In the genomic region with DNA sequence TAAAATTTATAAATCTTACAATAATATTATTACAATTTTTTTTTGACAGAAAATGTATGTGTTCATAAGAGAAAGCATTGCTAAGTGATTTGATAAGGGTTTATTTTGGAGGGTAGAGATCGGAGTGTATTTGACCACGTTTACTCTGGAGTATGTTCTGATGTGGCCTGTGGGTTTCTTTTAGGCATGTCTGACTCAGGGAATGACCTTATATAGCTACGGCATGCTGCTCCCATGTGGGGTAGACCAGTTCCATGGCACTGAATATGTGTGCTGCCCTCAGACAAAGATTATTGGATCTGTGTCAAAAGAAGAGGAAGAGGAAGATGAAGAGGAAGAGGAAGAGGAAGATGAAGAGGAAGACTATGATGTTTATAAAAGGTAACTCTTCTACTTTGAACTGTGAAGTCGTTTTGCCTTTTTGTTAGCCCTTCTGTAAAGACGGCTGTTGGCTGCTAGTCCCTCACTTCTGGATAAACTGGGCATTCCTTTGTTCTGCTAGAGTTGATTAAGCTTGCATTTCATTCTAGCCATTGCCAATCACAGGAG, we compare ENCODE assay signal across 10 cellular contexts. TPM values are rescaled to one million over a fixed set of nuclear protein-coding genes. Genes with fewer than 3 reads are reported as not detected.
DNase-seq lines count a peak whose midpoint lies in the region; ATAC-seq and TF ChIP-seq lines count a peak whose summit lies in the region.
"Had no signal": no experiment of that assay in that cellular context is flagged by ENCODE, and none has a peak within 500 bp of the region (broad histone marks: within the 10 kb centered on the region; RNA-seq: fewer than 3 reads in every experiment).

No MANE protein-coding gene starts in this region.

- no peaks in the 10 kb centered on the region for H3K27me3 Mint-ChIP-seq in activated T-helper 17 cell treated with anti-CD3 and anti-CD28 coated beads, Interleukin-2, amount 50 U/mL, for 72 hours
- H3K27me3 Mint-ChIP-seq in neural progenitor cell (ENCODE audit: insufficient read depth, low read depth), result peaks cover 2% of the 10 kb centered on the region

- peak; percentile 86 for ATAC-seq in activated T-helper 17 cell treated with anti-CD3 and anti-CD28 coated beads, Interleukin-2, amount 50 U/mL, for 72 hours (replicated peaks)
- ATAC-seq: K562 had no signal

- H3K36me3 ChIP-seq in neural progenitor cell, result no peaks in the 10 kb centered on the region

- no peak for TF ChIP-seq CTCF in AG04449 (IDR thresholded peaks at IDR 0.05; ENCODE audit: insufficient read depth, low read length, missing control alignments)
- TF ChIP-seq CTCF in neural progenitor cell (IDR thresholded peaks at IDR 0.05), result no peak

- H3K27ac ChIP-seq in neural progenitor cell, result no peak overlapping the region

- CTCF ChIA-PET in AG04449 (lab: Yijun Ruan, JAX), result interaction anchor here (0.7 to 17.9 kb wide), 6 partner anchors 8 to 240 kb away, joined by 3 to 489 read pairs (median 5); no protein-coding TSS in a partner anchor

- H3K4me3 ChIP-seq in AG04449 (ENCODE audit: low read depth, low read length) (no peak overlapping the region), neural progenitor cell (no peak overlapping the region)
- H3K4me3 ChIP-seq: K562 had no signal

- no peak overlapping the region for H3K4me2 ChIP-seq in neural progenitor cell

- H4K20me1 ChIP-seq in neural progenitor cell (ENCODE audit: low read depth), result peaks cover 22% of the 10 kb centered on the region

- H2AFZ ChIP-seq in neural progenitor cell (replicated peaks), result no peak overlapping the region

- no peak overlapping the region for H3K27ac Mint-ChIP-seq in activated T-helper 17 cell treated with anti-CD3 and anti-CD28 coated beads, Interleukin-2, amount 50 U/mL, for 72 hours
- H3K27ac Mint-ChIP-seq in neural progenitor cell, result no peak overlapping the region

- H3K4me1 ChIP-seq in neural progenitor cell, result no peaks in the 10 kb centered on the region

- peak overlapping the region; percentile 21 for H3K4me3 Mint-ChIP-seq in activated T-helper 17 cell treated with anti-CD3 and anti-CD28 coated beads, Interleukin-2, amount 50 U/mL, for 72 hours
- H3K4me3 Mint-ChIP-seq in neural progenitor cell, result no peak overlapping the region

- no peaks in the 10 kb centered on the region for H3F3A ChIP-seq in neural progenitor cell (ENCODE audit: low read depth)

- no peak overlapping the region for H3K9ac ChIP-seq in neural progenitor cell

- no peaks in the 10 kb centered on the region for H3K9me3 ChIP-seq in neural progenitor cell (ENCODE audit: low read depth)

- peaks cover 36% of the 10 kb centered on the region for H3K36me3 Mint-ChIP-seq in activated T-helper 17 cell treated with anti-CD3 and anti-CD28 coated beads, Interleukin-2, amount 50 U/mL, for 72 hours (ENCODE audit: low read depth)
- H3K36me3 Mint-ChIP-seq in neural progenitor cell, result peaks cover 41% of the 10 kb centered on the region

- no peaks in the 10 kb centered on the region for H3K27me3 ChIP-seq in neural progenitor cell

- H3K9me3 Mint-ChIP-seq in activated T-helper 17 cell treated with anti-CD3 and anti-CD28 coated beads, Interleukin-2, amount 50 U/mL, for 72 hours, result no peaks in the 10 kb centered on the region
- H3K9me3 Mint-ChIP-seq in neural progenitor cell, result no peaks in the 10 kb centered on the region

- peaks cover 58% of the 10 kb centered on the region for H3K79me2 ChIP-seq in neural progenitor cell (ENCODE audit: low read depth)

- H3K4me1 Mint-ChIP-seq in activated T-helper 17 cell treated with anti-CD3 and anti-CD28 coated beads, Interleukin-2, amount 50 U/mL, for 72 hours, result peaks cover 21% of the 10 kb centered on the region
- no peaks in the 10 kb centered on the region for H3K4me1 Mint-ChIP-seq in neural progenitor cell

- POLR2A ChIA-PET in AG04449 (lab: Yijun Ruan, JAX), result no interaction called here

- DNase-seq in AG04449 (ENCODE audit: low read depth, low spot score) (peak; percentile 46), GM03348 (ENCODE audit: low spot score) (peak; percentile 65), iris pigment epithelial cell (ENCODE audit: low read depth) (peak; percentile 88), NAMALWA (ENCODE audit: low spot score) (no peak), cerebellar nuclear complex (lab: John Stamatoyannopoulos, UW) (no peak), neural progenitor cell (ENCODE audit: low spot score) (no peak), NCI-H2227 (lab: John Stamatoyannopoulos, UW; ENCODE audit: unreplicated experiment) (no peak)
- DNase-seq: NCI-H69 had no signal

RNA-seq across cellular contexts. Expression of a gene that starts 38.1 kb away (rescaled TPM):
- total RNA-seq in activated T-helper 17 cell treated with anti-CD3 and anti-CD28 coated beads, Interleukin-2, amount 50 U/mL, for 72 hours, result under 1 TPM in 1 of 2 donors, not detected in 1; 0.09 TPM
- 1.4 and 2.4 TPM in 2 replicates for total RNA-seq in neural progenitor cell (ENCODE audit: low replicate concordance)

RNA-seq across cellular contexts. Expression of a gene that starts 51.8 kb away (rescaled TPM):
- 10 to 100 TPM; 31.2 to 34.0 TPM for total RNA-seq in activated T-helper 17 cell treated with anti-CD3 and anti-CD28 coated beads, Interleukin-2, amount 50 U/mL, for 72 hours
- total RNA-seq in neural progenitor cell (ENCODE audit: low replicate concordance), result 448 and 455 TPM in 2 replicates

Comparison
In these comparisons a context has a peak if more than half of its experiments do, and no peak if none do; other contexts are left out.
1. DNase-seq: peak in AG04449 (single experiment), GM03348 (single experiment) and iris pigment epithelial cell (single experiment); none in NAMALWA (single experiment), cerebellar nuclear complex (0 of 2), neural progenitor cell (single experiment) and NCI-H2227 (single experiment).
2. RNA of a gene that starts 51.8 kb away (total RNA-seq): 448 to 455 TPM in neural progenitor cell; 31.2 to 34.0 TPM in activated T-helper 17 cell treated with anti-CD3 and anti-CD28 coated beads, Interleukin-2, amount 50 U/mL, for 72 hours; every median in the first group is over 10 times any median in the second.